In the genomic region with DNA sequence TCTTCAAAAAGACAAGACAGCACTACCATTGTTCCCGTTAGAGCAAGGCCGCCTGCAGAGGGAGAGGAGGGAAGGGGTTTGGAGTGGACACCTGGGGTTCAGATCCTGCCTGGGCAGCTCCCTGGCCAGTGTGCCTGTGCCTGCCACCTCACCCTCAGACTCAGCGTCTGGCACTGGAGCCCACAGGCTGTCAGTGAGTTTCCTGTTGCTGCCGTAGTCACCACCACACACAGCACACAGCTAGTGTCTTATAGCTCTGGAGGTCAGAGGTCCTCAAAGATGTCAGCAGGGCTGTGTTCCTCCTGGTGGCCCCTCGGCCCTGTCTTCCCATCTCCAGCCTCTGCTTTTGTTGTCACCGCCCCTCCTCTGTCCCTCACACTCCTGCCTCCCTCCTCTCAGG, we compare ENCODE assay signal across 17 cellular contexts.
"Had no signal": no experiment of that assay in that cellular context is flagged by ENCODE, and none has a peak within 500 bp of the region (broad histone marks: within the 10 kb centered on the region; RNA-seq: fewer than 3 reads in every experiment).

No MANE protein-coding gene starts in this region.

- H3K9me3 ChIP-seq: body of pancreas, psoas muscle, stomach, vagina had no signal

- H3K27me3 ChIP-seq: body of pancreas, dorsolateral prefrontal cortex, stomach, vagina had no signal

- H3K27ac ChIP-seq: body of pancreas, psoas muscle, stomach, vagina had no signal

- H3K4me3 ChIP-seq: body of pancreas, dorsolateral prefrontal cortex, psoas muscle, stomach, vagina had no signal

- H3K9me3 Mint-ChIP-seq: activated CD4-positive, alpha-beta T cell treated with anti-CD3 and anti-CD28 coated beads, Interleukin-2, amount 10 ng/mL, durations not matched to agents 7 days and 5 days; activated naive CD4-positive, alpha-beta T cell treated with anti-CD3 and anti-CD28 coated beads for 36 hours; activated T-cell treated with anti-CD3 and anti-CD28 coated beads, Interleukin-2, amount 50 U/mL, for 4 hours; nephron progenitor cell had no signal

- ATAC-seq: activated CD4-positive, CD25-positive, alpha-beta regulatory T cell treated with anti-CD3 and anti-CD28 coated beads, Interleukin-2, amount 50 U/mL, for 24 hours; activated T-cell treated with anti-CD3 and anti-CD28 coated beads, Interleukin-2, amount 50 U/mL, for 4 hours; body of pancreas; right cardiac atrium had no signal

- H3K4me1 Mint-ChIP-seq: activated CD4-positive, alpha-beta T cell treated with anti-CD3 and anti-CD28 coated beads, Interleukin-2, amount 10 ng/mL, durations not matched to agents 7 days and 5 days; nephron progenitor cell had no signal

- DNase-seq: activated CD4-positive, alpha-beta T cell treated with anti-CD3 and anti-CD28 coated beads, Interleukin-2, amount 10 ng/mL, durations not matched to agents 7 days and 5 days; activated CD8-positive, alpha-beta memory T cell treated with anti-CD3 and anti-CD28 coated beads, Interleukin-2, amount 50 U/mL, for 4 hours; activated naive CD4-positive, alpha-beta T cell treated with anti-CD3 and anti-CD28 coated beads for 36 hours; activated T-cell treated with anti-CD3 and anti-CD28 coated beads, Interleukin-2, amount 50 U/mL, for 4 hours; body of pancreas; dorsolateral prefrontal cortex; mesendoderm; nephron progenitor cell; right cardiac atrium; stimulated activated CD4-positive, alpha-beta T cell treated with anti-CD3 and anti-CD28 coated beads, Interleukin-2, amount 100 ng/mL, for 24 hours; stomach; T-helper 1 cell; T-helper 9 cell; trophoblast cell had no signal

- H3K4me3 Mint-ChIP-seq: activated CD4-positive, alpha-beta T cell treated with anti-CD3 and anti-CD28 coated beads, Interleukin-2, amount 10 ng/mL, durations not matched to agents 7 days and 5 days; activated naive CD4-positive, alpha-beta T cell treated with anti-CD3 and anti-CD28 coated beads for 36 hours; activated T-cell treated with anti-CD3 and anti-CD28 coated beads, Interleukin-2, amount 50 U/mL, for 4 hours; nephron progenitor cell had no signal

- H3K4me1 ChIP-seq: body of pancreas, psoas muscle, stomach, vagina had no signal

- H3K27me3 Mint-ChIP-seq: activated CD4-positive, alpha-beta T cell treated with anti-CD3 and anti-CD28 coated beads, Interleukin-2, amount 10 ng/mL, durations not matched to agents 7 days and 5 days had no signal

- H3K27ac Mint-ChIP-seq: activated CD4-positive, alpha-beta T cell treated with anti-CD3 and anti-CD28 coated beads, Interleukin-2, amount 10 ng/mL, durations not matched to agents 7 days and 5 days; activated naive CD4-positive, alpha-beta T cell treated with anti-CD3 and anti-CD28 coated beads for 36 hours; nephron progenitor cell had no signal
